12 cellular contexts compared by ENCODE assay signal in genomic region chr11:61889831-61890230, GRCh38. TPM values are rescaled to one million over a fixed set of nuclear protein-coding genes. Genes with fewer than 3 reads are reported as not detected.
A peak's percentile ranks its signal among the peaks of the same experiment; 100 is the strongest.
DNase-seq lines count a peak whose midpoint lies in the region; ATAC-seq and TF ChIP-seq lines count a peak whose summit lies in the region.
"Had no signal": no experiment of that assay in that cellular context is flagged by ENCODE, and none has a peak within 500 bp of the region (broad histone marks: within the 10 kb centered on the region; RNA-seq: fewer than 3 reads in every experiment).

No MANE protein-coding gene starts in this region.

- no peaks in the 10 kb centered on the region for H3K9me3 Mint-ChIP-seq in activated B cell treated with CpG ODN at 0.5 μM for 24 hours
- H3K9me3 Mint-ChIP-seq: activated naive CD4-positive, alpha-beta T cell treated with anti-CD3 and anti-CD28 coated beads, Interleukin-2, amount 50 U/mL, for 24 hours; WTC11 had no signal

- H3K4me1 ChIP-seq in left ventricle myocardium inferior (peaks cover 68% of the 10 kb centered on the region), lower lobe of right lung (peaks cover 18% of the 10 kb centered on the region), vagina (peaks cover 25% of the 10 kb centered on the region)

- no peak for TF ChIP-seq POLR2A in vagina (IDR thresholded peaks at IDR 0.05)

- H3K4me1 Mint-ChIP-seq in activated B cell treated with CpG ODN at 0.5 μM for 24 hours: peaks cover 43% of the 10 kb centered on the region

- no peak overlapping the region for H3K27ac Mint-ChIP-seq in activated B cell treated with CpG ODN at 0.5 μM for 24 hours
- H3K27ac Mint-ChIP-seq: activated naive CD4-positive, alpha-beta T cell treated with anti-CD3 and anti-CD28 coated beads, Interleukin-2, amount 50 U/mL, for 24 hours; WTC11 had no signal

- H3K4me3 Mint-ChIP-seq in activated B cell treated with CpG ODN at 0.5 μM for 24 hours: peak overlapping the region; percentile 88

- DNase-seq in left ventricle myocardium inferior: no peak
- no peak for DNase-seq in cardiac septum (ENCODE audit: low spot score)
- DNase-seq in activated B cell treated with CpG ODN at 0.5 μM for 24 hours: no peak
- DNase-seq in lower lobe of right lung: no peak
- no peak for DNase-seq in vagina (ENCODE audit: extremely low spot score in 2 of 2)
- no peak for DNase-seq in OCI-M1 (lab: John Stamatoyannopoulos, UW)
- DNase-seq in T-helper 9 cell: no peak

- H3K27me3 Mint-ChIP-seq in activated B cell treated with CpG ODN at 0.5 μM for 24 hours: no peaks in the 10 kb centered on the region
- H3K27me3 Mint-ChIP-seq: activated naive CD4-positive, alpha-beta T cell treated with anti-CD3 and anti-CD28 coated beads, Interleukin-2, amount 50 U/mL, for 24 hours had no signal

- intact Hi-C loops in left ventricle myocardium inferior (cut with micrococcal nuclease) (loop anchor here (10.0 kb wide), 1 partner anchor 95 kb away; the partner anchor contains the start of genes FEN1 and TMEM258), cardiac septum (cut with DNase I) (loop anchor here (2.0 kb wide), 2 partner anchors 75 to 77 kb away; partner anchors contain the start of gene FTH1), activated B cell treated with CpG ODN at 0.5 μM for 24 hours (cut with micrococcal nuclease) (loop anchor here (5.0 kb wide), 2 partner anchors 73 to 232 kb away; partner anchors contain the start of genes FADS1 and INCENP), lower lobe of right lung (cut with DNase I) (no loop called here), vagina (cut with DNase I) (loop anchor here (5.0 to 10.0 kb wide), 3 partner anchors 73 to 225 kb away; partner anchors contain the start of genes FADS1, FEN1 and TMEM258)

- no peaks in the 10 kb centered on the region for H3K36me3 ChIP-seq in left ventricle myocardium inferior
- H3K36me3 ChIP-seq in lower lobe of right lung: no peaks in the 10 kb centered on the region
- H3K36me3 ChIP-seq in vagina: no peaks in the 10 kb centered on the region

- H3K27me3 ChIP-seq in left ventricle myocardium inferior (ENCODE audit: low read depth) (no peaks in the 10 kb centered on the region), lower lobe of right lung (ENCODE audit: low read depth) (no peaks in the 10 kb centered on the region), vagina (no peaks in the 10 kb centered on the region)
- H3K27me3 ChIP-seq: MG63 had no signal

- H3K36me3 Mint-ChIP-seq in activated B cell treated with CpG ODN at 0.5 μM for 24 hours (ENCODE audit: low read depth): peaks cover 9% of the 10 kb centered on the region
- H3K36me3 Mint-ChIP-seq: activated naive CD4-positive, alpha-beta T cell treated with anti-CD3 and anti-CD28 coated beads, Interleukin-2, amount 50 U/mL, for 24 hours; WTC11 had no signal

- ATAC-seq in activated B cell treated with CpG ODN at 0.5 μM for 24 hours (ENCODE audit: low read depth) (no peak), lower lobe of right lung (no peak), HG02610 (IDR thresholded peaks at IDR 0.05; ENCODE audit: unreplicated experiment) (no peak)
- ATAC-seq: left colon had no signal

- peak overlapping the region; percentile 98 for H3K27ac ChIP-seq in left ventricle myocardium inferior (replicated peaks)
- H3K27ac ChIP-seq in lower lobe of right lung: peak overlapping the region; percentile 83
- peak overlapping the region; percentile 28 for H3K27ac ChIP-seq in vagina

- no peaks in the 10 kb centered on the region for H3K9me3 ChIP-seq in left ventricle myocardium inferior (replicated peaks)
- no peaks in the 10 kb centered on the region for H3K9me3 ChIP-seq in lower lobe of right lung
- no peaks in the 10 kb centered on the region for H3K9me3 ChIP-seq in vagina
- H3K9me3 ChIP-seq: MG63 had no signal

- H3K4me3 ChIP-seq in left ventricle myocardium inferior: peak overlapping the region; percentile 98
- H3K4me3 ChIP-seq in lower lobe of right lung: peak overlapping the region; percentile 82
- peak overlapping the region in 1 of 2 donors; percentile 70 for H3K4me3 ChIP-seq in vagina

- CTCF ChIA-PET in activated B cell treated with CpG ODN at 0.5 μM for 24 hours (lab: Charles Lee): interaction anchor here (1.0 to 16.5 kb wide), 6 partner anchors 8 to 190 kb away, joined by 3 to 298 read pairs (median 6); partner anchors contain the start of gene FTH1

- POLR2A ChIA-PET in activated B cell treated with CpG ODN at 0.5 μM for 24 hours (lab: Charles Lee): interaction anchor here (0.6 to 3.9 kb wide), 8 partner anchors 10 to 1430 kb away, joined by 3 to 63 read pairs (median 4); partner anchors contain the start of genes FADS1, FADS2 and FTH1

- TF ChIP-seq CTCF in left ventricle myocardium inferior (IDR thresholded peaks at IDR 0.05; ENCODE audit: borderline replicate concordance) (no peak), activated B cell treated with CpG ODN at 0.5 μM for 24 hours (IDR thresholded peaks at IDR 0.05) (no peak), lower lobe of right lung (IDR thresholded peaks at IDR 0.05) (no peak), vagina (IDR thresholded peaks at IDR 0.05) (no peak)

RNA-seq across cellular contexts. Expression of gene FADS3, which starts 1.5 kb away (rescaled TPM):
- total RNA-seq in left ventricle myocardium inferior (65.5 TPM), cardiac septum (126 TPM), activated B cell treated with CpG ODN at 0.5 μM for 24 hours (121 and 135 TPM in 2 replicates), lower lobe of right lung (50.1 TPM), vagina (41.5 TPM)

RNA-seq across cellular contexts. Expression of gene RAB3IL1, which starts 27.5 kb away (rescaled TPM):
- total RNA-seq in left ventricle myocardium inferior (9.5 TPM), cardiac septum (9.4 TPM), activated B cell treated with CpG ODN at 0.5 μM for 24 hours (not detected in 2 replicates), lower lobe of right lung (11.4 TPM), vagina (32.2 TPM)

Comparison
In these comparisons a context has a peak if more than half of its experiments do, and no peak if none do; other contexts are left out.
1. H3K27ac ChIP-seq: peak in every context shown above with its lines; median percentile 98 in left ventricle myocardium inferior; 83 in lower lobe of right lung; 28 in vagina.
2. RNA of gene RAB3IL1, which starts 27.5 kb away (total RNA-seq): 32.2 TPM in vagina (single experiment), 11.4 TPM in lower lobe of right lung (single experiment), 9.5 TPM in left ventricle myocardium inferior (single experiment) and 9.4 TPM in cardiac septum (single experiment); not detected in activated B cell treated with CpG ODN at 0.5 μM for 24 hours; every median in the first group is over 10 times any median in the second.